20 cellular contexts compared by ENCODE assay signal in the genomic region with DNA sequence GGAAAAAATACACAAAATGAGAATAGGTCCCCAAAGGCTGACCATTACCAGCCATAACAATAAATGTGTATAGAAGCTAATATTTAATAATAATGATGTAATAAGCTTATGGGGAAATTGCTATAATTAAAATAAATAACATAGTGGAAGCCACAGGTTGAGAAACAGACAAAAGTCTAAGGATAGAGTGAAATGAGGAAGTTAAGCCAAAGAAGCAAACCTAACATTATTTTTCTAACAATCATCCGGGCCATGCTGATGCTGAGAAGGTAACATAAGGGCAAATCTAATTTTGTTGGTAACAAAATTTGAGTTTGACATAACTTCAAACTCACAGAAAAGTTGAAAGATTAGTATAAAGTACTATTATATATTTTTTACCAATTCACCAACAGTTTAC.
"Had no signal": no experiment of that assay in that cellular context is flagged by ENCODE, and none has a peak within 500 bp of the region (broad histone marks: within the 10 kb centered on the region; RNA-seq: fewer than 3 reads in every experiment).

No MANE protein-coding gene starts in this region.

- H3K27ac ChIP-seq: ascending aorta, foreskin keratinocyte, skin epidermis, transverse colon, vagina had no signal

- H3K4me3 Mint-ChIP-seq: activated CD4-positive, alpha-beta T cell treated with anti-CD3 and anti-CD28 coated beads, Interleukin-2, amount 10 ng/mL, durations not matched to agents 7 days and 5 days; activated naive CD8-positive, alpha-beta T cell treated with anti-CD3 and anti-CD28 coated beads, Interleukin-2, amount 50 U/mL, for 24 hours; dendritic cell treated with granulocyte-macrophage colony-stimulating factor and Interleukin-4, amounts not matched to agents 40 ng/mL and 50 ng/mL, for 4 days; natural killer cell treated with Interleukin-12 subunit alpha and Interleukin-12 subunit beta and Interleukin-15 and Interleukin-18, amount 100 ng/mL, for 72 hours had no signal

- H3K4me1 Mint-ChIP-seq: activated naive CD8-positive, alpha-beta T cell treated with anti-CD3 and anti-CD28 coated beads, Interleukin-2, amount 50 U/mL, for 24 hours had no signal

- H3K27ac Mint-ChIP-seq: activated CD4-positive, alpha-beta T cell treated with anti-CD3 and anti-CD28 coated beads, Interleukin-2, amount 10 ng/mL, durations not matched to agents 7 days and 5 days; activated naive CD8-positive, alpha-beta T cell treated with anti-CD3 and anti-CD28 coated beads, Interleukin-2, amount 50 U/mL, for 24 hours; dendritic cell treated with granulocyte-macrophage colony-stimulating factor and Interleukin-4, amounts not matched to agents 40 ng/mL and 50 ng/mL, for 4 days; natural killer cell treated with Interleukin-12 subunit alpha and Interleukin-12 subunit beta and Interleukin-15 and Interleukin-18, amount 100 ng/mL, for 72 hours had no signal

- ATAC-seq: foreskin keratinocyte, left lung had no signal

- H3K4me1 ChIP-seq: ascending aorta, foreskin keratinocyte, transverse colon, vagina had no signal

- H3K9me3 ChIP-seq: ascending aorta, left lung, transverse colon, vagina had no signal

- H3K4me3 ChIP-seq: ascending aorta, left lung, skin epidermis, transverse colon, vagina had no signal

- DNase-seq: activated CD4-positive, alpha-beta T cell treated with anti-CD3 and anti-CD28 coated beads, Interleukin-2, amount 10 ng/mL, durations not matched to agents 7 days and 5 days; activated naive CD4-positive, alpha-beta T cell treated with Interleukin-2 at 50 U/mL for 16 hours; activated naive CD8-positive, alpha-beta T cell treated with anti-CD3 and anti-CD28 coated beads, Interleukin-2, amount 50 U/mL, for 24 hours; effector memory CD4-positive, alpha-beta T cell; foreskin keratinocyte; glutamatergic neuron; hypothalamus; kidney; left lung; nucleus accumbens; stimulated activated CD4-positive, alpha-beta T cell treated with anti-CD3 and anti-CD28 coated beads, Interleukin-4, amount 100 ng/mL, for 4 hours; stimulated activated CD8-positive, alpha-beta memory T cell treated with anti-CD3 and anti-CD28 coated beads, Interleukin-4, amount 100 ng/mL, for 48 hours; stimulated activated naive CD4-positive, alpha-beta T cell treated with Interleukin-2 at 50 U/mL for 16 hours; substantia nigra; transverse colon had no signal

- H3K36me3 ChIP-seq: left lung, transverse colon, vagina had no signal

- H3K9me3 Mint-ChIP-seq: natural killer cell treated with Interleukin-12 subunit alpha and Interleukin-12 subunit beta and Interleukin-15 and Interleukin-18, amount 100 ng/mL, for 72 hours had no signal

- H3K27me3 Mint-ChIP-seq: activated CD4-positive, alpha-beta T cell treated with anti-CD3 and anti-CD28 coated beads, Interleukin-2, amount 10 ng/mL, durations not matched to agents 7 days and 5 days; activated naive CD8-positive, alpha-beta T cell treated with anti-CD3 and anti-CD28 coated beads, Interleukin-2, amount 50 U/mL, for 24 hours; dendritic cell treated with granulocyte-macrophage colony-stimulating factor and Interleukin-4, amounts not matched to agents 40 ng/mL and 50 ng/mL, for 4 days; natural killer cell treated with Interleukin-12 subunit alpha and Interleukin-12 subunit beta and Interleukin-15 and Interleukin-18, amount 100 ng/mL, for 72 hours had no signal

- H3K27me3 ChIP-seq: ascending aorta, foreskin keratinocyte, left lung, transverse colon, vagina had no signal
